Comparison of ENCODE assay signal across 17 cellular contexts in genomic region chr19:42426643-42427042, GRCh38. TPM values are rescaled to one million over a fixed set of nuclear protein-coding genes. Genes with fewer than 3 reads are reported as not detected.
"Had no signal": no experiment of that assay in that cellular context is flagged by ENCODE, and none has a peak within 500 bp of the region (broad histone marks: within the 10 kb centered on the region; RNA-seq: fewer than 3 reads in every experiment).

No MANE protein-coding gene starts in this region.

- H3K27ac Mint-ChIP-seq: activated naive CD8-positive, alpha-beta T cell treated with anti-CD3 and anti-CD28 coated beads, Interleukin-2, amount 10 ng/mL, durations not matched to agents 7 days and 5 days; immature natural killer cell had no signal

- DNase-seq: activated CD4-positive, alpha-beta T cell treated with anti-CD3 and anti-CD28 coated beads, Interleukin-2, amount 50 U/mL, for 1 hour; activated CD8-positive, alpha-beta memory T cell treated with anti-CD3 and anti-CD28 coated beads for 24 hours; activated naive CD4-positive, alpha-beta T cell; activated naive CD8-positive, alpha-beta T cell treated with anti-CD3 and anti-CD28 coated beads, Interleukin-2, amount 10 ng/mL, durations not matched to agents 7 days and 5 days; cortex of kidney; effector CD4-positive, alpha-beta T cell; foreskin keratinocyte; immature natural killer cell; stimulated activated CD4-positive, alpha-beta T cell treated with anti-CD3 and anti-CD28 coated beads, Interleukin-1b, Interleukin-23, amount 100 ng/mL, for 48 hours; thyroid gland; uterus had no signal

- H3K27me3 ChIP-seq: foreskin keratinocyte, thyroid gland, uterus had no signal

- H3K9me3 ChIP-seq: thyroid gland, uterus had no signal

- H3K27me3 Mint-ChIP-seq: activated naive CD8-positive, alpha-beta T cell treated with anti-CD3 and anti-CD28 coated beads, Interleukin-2, amount 10 ng/mL, durations not matched to agents 7 days and 5 days; central memory CD8-positive, alpha-beta T cell had no signal

- H3K36me3 ChIP-seq: thyroid gland, uterus had no signal

- ATAC-seq: foreskin keratinocyte had no signal

- H3K4me3 Mint-ChIP-seq: activated naive CD8-positive, alpha-beta T cell treated with anti-CD3 and anti-CD28 coated beads, Interleukin-2, amount 10 ng/mL, durations not matched to agents 7 days and 5 days; central memory CD8-positive, alpha-beta T cell had no signal

- H3K9me3 Mint-ChIP-seq: activated naive CD8-positive, alpha-beta T cell treated with anti-CD3 and anti-CD28 coated beads, Interleukin-2, amount 10 ng/mL, durations not matched to agents 7 days and 5 days; central memory CD8-positive, alpha-beta T cell; immature natural killer cell; nephron had no signal

- H3K27ac ChIP-seq: foreskin keratinocyte, thyroid gland, uterus had no signal

- H3K36me3 Mint-ChIP-seq: activated naive CD8-positive, alpha-beta T cell treated with anti-CD3 and anti-CD28 coated beads, Interleukin-2, amount 10 ng/mL, durations not matched to agents 7 days and 5 days; brain; immature natural killer cell had no signal

- H3K4me3 ChIP-seq: thyroid gland, uterus had no signal

RNA-seq across cellular contexts. Expression of gene CXCL17, which starts 16.1 kb away (rescaled TPM):
- total RNA-seq: activated naive CD8-positive, alpha-beta T cell treated with anti-CD3 and anti-CD28 coated beads, Interleukin-2, amount 10 ng/mL, durations not matched to agents 7 days and 5 days; foreskin keratinocyte; mesenteric fat pad; osteocyte; pulmonary artery endothelial cell; thyroid gland; uterus had no signal
- polyA plus RNA-seq: foreskin keratinocyte, immature natural killer cell had no signal

RNA-seq across cellular contexts. Expression of gene CNFN, which starts 36.5 kb away (rescaled TPM):
- total RNA-seq: activated naive CD8-positive, alpha-beta T cell treated with anti-CD3 and anti-CD28 coated beads, Interleukin-2, amount 10 ng/mL, durations not matched to agents 7 days and 5 days; osteocyte; pulmonary artery endothelial cell had no signal
